14 cellular contexts compared by ENCODE assay signal in genomic region chr9:131673068-131673467, GRCh38.
DNase-seq lines count a peak whose midpoint lies in the region; ATAC-seq and TF ChIP-seq lines count a peak whose summit lies in the region.
"Had no signal": no experiment of that assay in that cellular context is flagged by ENCODE, and none has a peak within 500 bp of the region (broad histone marks: within the 10 kb centered on the region; RNA-seq: fewer than 3 reads in every experiment).

No MANE protein-coding gene starts in this region.

- no peaks in the 10 kb centered on the region for H3K27me3 Mint-ChIP-seq in dendritic cell treated with granulocyte-macrophage colony-stimulating factor and Interleukin-4, amounts not matched to agents 40 ng/mL and 50 ng/mL, for 4 days
- H3K27me3 Mint-ChIP-seq in activated naive CD4-positive, alpha-beta T cell treated with anti-CD3 and anti-CD28 coated beads for 36 hours (ENCODE audit: low read depth), result no peaks in the 10 kb centered on the region
- H3K27me3 Mint-ChIP-seq: progenitor cell of endocrine pancreas had no signal

- peak overlapping the region; percentile 78 to 93 (median 87) for H3K27ac ChIP-seq in BLaER1 treated with 17β-estradiol and CSF1 and Interleukin-3, amounts not matched to agents 10 nM and 100 nM
- peak overlapping the region; percentile 87 for H3K27ac ChIP-seq in KMS-11
- peak overlapping the region; percentile 11 for H3K27ac ChIP-seq in neutrophil
- H3K27ac ChIP-seq: WERI-Rb-1 had no signal

- no peaks in the 10 kb centered on the region for H3K9me3 ChIP-seq in BLaER1 treated with 17β-estradiol and CSF1 and Interleukin-3, amounts not matched to agents 10 nM and 100 nM (replicated peaks in 1 of 11)
- no peaks in the 10 kb centered on the region for H3K9me3 ChIP-seq in neutrophil
- H3K9me3 ChIP-seq: body of pancreas had no signal

- H2AFZ ChIP-seq in KMS-11 (ENCODE audit: low read depth), result no peak overlapping the region

- peak overlapping the region; percentile 87 for H3K27ac Mint-ChIP-seq in dendritic cell treated with granulocyte-macrophage colony-stimulating factor and Interleukin-4, amounts not matched to agents 40 ng/mL and 50 ng/mL, for 4 days
- no peak overlapping the region for H3K27ac Mint-ChIP-seq in activated naive CD4-positive, alpha-beta T cell treated with anti-CD3 and anti-CD28 coated beads for 36 hours
- H3K27ac Mint-ChIP-seq: HFFc6, progenitor cell of endocrine pancreas had no signal

- peaks cover 97% of the 10 kb centered on the region for H3K4me1 Mint-ChIP-seq in dendritic cell treated with granulocyte-macrophage colony-stimulating factor and Interleukin-4, amounts not matched to agents 40 ng/mL and 50 ng/mL, for 4 days (ENCODE audit: low read depth)
- peaks cover 85% of the 10 kb centered on the region for H3K4me1 Mint-ChIP-seq in activated naive CD4-positive, alpha-beta T cell treated with anti-CD3 and anti-CD28 coated beads for 36 hours (ENCODE audit: low read depth)

- H3K4me1 ChIP-seq in BLaER1 treated with 17β-estradiol and CSF1 and Interleukin-3, amounts not matched to agents 10 nM and 100 nM, result peaks cover 100% of the 10 kb centered on the region in 10 experiments
- peaks cover 89% of the 10 kb centered on the region for H3K4me1 ChIP-seq in KMS-11 (ENCODE audit: low read depth, poor library complexity, severe bottlenecking)
- H3K4me1 ChIP-seq in neutrophil (ENCODE audit: control insufficient read depth in 1 of 2, insufficient read depth in 1 of 2, low read depth in 1 of 2, low read length in 1 of 2), result peaks cover 4 to 11% of the 10 kb centered on the region in 2 experiments

- H3K4me3 Mint-ChIP-seq in dendritic cell treated with granulocyte-macrophage colony-stimulating factor and Interleukin-4, amounts not matched to agents 40 ng/mL and 50 ng/mL, for 4 days, result no peak overlapping the region
- H3K4me3 Mint-ChIP-seq in activated naive CD4-positive, alpha-beta T cell treated with anti-CD3 and anti-CD28 coated beads for 36 hours, result no peak overlapping the region
- H3K4me3 Mint-ChIP-seq: HFFc6 had no signal

- peak overlapping the region in 10 of 11 experiments; percentile 17 to 86 (median 78); a peak in 17 of 22 replicates for H3K9ac ChIP-seq in BLaER1 treated with 17β-estradiol and CSF1 and Interleukin-3, amounts not matched to agents 10 nM and 100 nM
- peak overlapping the region; percentile 74 for H3K9ac ChIP-seq in KMS-11

- no peak for ATAC-seq in HG03442 (IDR thresholded peaks at IDR 0.05; ENCODE audit: unreplicated experiment)

- DNase-seq in activated naive CD4-positive, alpha-beta T cell treated with anti-CD3 and anti-CD28 coated beads for 36 hours, result no peak
- no peak for DNase-seq in NCI-H1417 (lab: John Stamatoyannopoulos, UW)
- no peak for DNase-seq in NCI-H748 treated with DMSO at 0.1 percent for 48 hours (lab: John Stamatoyannopoulos, UW)
- DNase-seq: body of pancreas, HFFc6, hippocampal formation, NCI-H510A treated with DMSO at 0.1 percent for 48 hours, WERI-Rb-1 had no signal

- peak overlapping the region; percentile 89 to 98 (median 95) for H3K4me2 ChIP-seq in BLaER1 treated with 17β-estradiol and CSF1 and Interleukin-3, amounts not matched to agents 10 nM and 100 nM
- peak overlapping the region; percentile 90 for H3K4me2 ChIP-seq in KMS-11

- TF ChIP-seq CTCF in KMS-11 (conservative IDR thresholded peaks at IDR 0.05; ENCODE audit: low read depth, low read length), result no peak
- no peak for TF ChIP-seq CTCF in neutrophil (IDR thresholded peaks at IDR 0.05)

- peaks cover 66% of the 10 kb centered on the region for H3K36me3 Mint-ChIP-seq in dendritic cell treated with granulocyte-macrophage colony-stimulating factor and Interleukin-4, amounts not matched to agents 40 ng/mL and 50 ng/mL, for 4 days (ENCODE audit: low read depth)
- H3K36me3 Mint-ChIP-seq in activated naive CD4-positive, alpha-beta T cell treated with anti-CD3 and anti-CD28 coated beads for 36 hours (ENCODE audit: low read depth), result peaks cover 3% of the 10 kb centered on the region

- peaks cover 14 to 97% (median 30%) of the 10 kb centered on the region in 11 experiments; a peak in 18 of 22 replicates for H4K20me1 ChIP-seq in BLaER1 treated with 17β-estradiol and CSF1 and Interleukin-3, amounts not matched to agents 10 nM and 100 nM
- H4K20me1 ChIP-seq in KMS-11 (ENCODE audit: insufficient read depth), result no peaks in the 10 kb centered on the region

- CTCF ChIA-PET in activated naive CD4-positive, alpha-beta T cell treated with anti-CD3 and anti-CD28 coated beads for 36 hours (lab: Charles Lee), result interaction anchor here (0.6 kb wide), 1 partner anchor 31 kb away, joined by 3 read pairs; no protein-coding TSS in a partner anchor

- no peaks in the 10 kb centered on the region for H3K27me3 ChIP-seq in BLaER1 treated with 17β-estradiol and CSF1 and Interleukin-3, amounts not matched to agents 10 nM and 100 nM
- H3K27me3 ChIP-seq in KMS-11 (ENCODE audit: insufficient read depth, low read depth), result no peaks in the 10 kb centered on the region
- no peaks in the 10 kb centered on the region for H3K27me3 ChIP-seq in neutrophil
- H3K27me3 ChIP-seq: body of pancreas had no signal

- H3K4me3 ChIP-seq in BLaER1 treated with 17β-estradiol and CSF1 and Interleukin-3, amounts not matched to agents 10 nM and 100 nM, result peak overlapping the region in 4 of 10 experiments; percentile 11 to 62 (median 54); a peak in 6 of 20 replicates
- no peak overlapping the region for H3K4me3 ChIP-seq in KMS-11 (IDR thresholded peaks at IDR 0.05; ENCODE audit: insufficient read depth, low read depth, low read length)
- no peak overlapping the region for H3K4me3 ChIP-seq in neutrophil (ENCODE audit: low read depth in 1 of 2, low read length in 1 of 2)
- H3K4me3 ChIP-seq: body of pancreas had no signal

- no peaks in the 10 kb centered on the region for H3K9me3 Mint-ChIP-seq in dendritic cell treated with granulocyte-macrophage colony-stimulating factor and Interleukin-4, amounts not matched to agents 40 ng/mL and 50 ng/mL, for 4 days
- H3K9me3 Mint-ChIP-seq in activated naive CD4-positive, alpha-beta T cell treated with anti-CD3 and anti-CD28 coated beads for 36 hours, result no peaks in the 10 kb centered on the region
- H3K9me3 Mint-ChIP-seq: HFFc6 had no signal

- intact Hi-C loops in dendritic cell treated with granulocyte-macrophage colony-stimulating factor and Interleukin-4, amounts not matched to agents 40 ng/mL and 50 ng/mL, for 4 days (cut with micrococcal nuclease), result loop anchor here (10.0 kb wide), 1 partner anchor 62 kb away; no protein-coding TSS in a partner anchor
- intact Hi-C loops in activated naive CD4-positive, alpha-beta T cell treated with anti-CD3 and anti-CD28 coated beads for 36 hours (cut with micrococcal nuclease), result no loop called here

- H3K36me3 ChIP-seq in BLaER1 treated with 17β-estradiol and CSF1 and Interleukin-3, amounts not matched to agents 10 nM and 100 nM, result peaks cover 0 to 8% (median 0%) of the 10 kb centered on the region in 11 experiments; a peak in 2 of 22 replicates
- H3K36me3 ChIP-seq in KMS-11 (ENCODE audit: insufficient read depth) (no peaks in the 10 kb centered on the region), neutrophil (no peaks in the 10 kb centered on the region)
- H3K36me3 ChIP-seq: WERI-Rb-1 had no signal

- peaks cover 93% of the 10 kb centered on the region for H3K79me2 ChIP-seq in KMS-11 (ENCODE audit: insufficient read depth, low read depth)

Comparison
In these comparisons a context has a peak if more than half of its experiments do, and no peak if none do; other contexts are left out.
1. H3K27ac ChIP-seq: peak in every context shown above with its lines; median percentile 87 in BLaER1 treated with 17β-estradiol and CSF1 and Interleukin-3, amounts not matched to agents 10 nM and 100 nM; 87 in KMS-11; 11 in neutrophil.